In the genomic region with DNA sequence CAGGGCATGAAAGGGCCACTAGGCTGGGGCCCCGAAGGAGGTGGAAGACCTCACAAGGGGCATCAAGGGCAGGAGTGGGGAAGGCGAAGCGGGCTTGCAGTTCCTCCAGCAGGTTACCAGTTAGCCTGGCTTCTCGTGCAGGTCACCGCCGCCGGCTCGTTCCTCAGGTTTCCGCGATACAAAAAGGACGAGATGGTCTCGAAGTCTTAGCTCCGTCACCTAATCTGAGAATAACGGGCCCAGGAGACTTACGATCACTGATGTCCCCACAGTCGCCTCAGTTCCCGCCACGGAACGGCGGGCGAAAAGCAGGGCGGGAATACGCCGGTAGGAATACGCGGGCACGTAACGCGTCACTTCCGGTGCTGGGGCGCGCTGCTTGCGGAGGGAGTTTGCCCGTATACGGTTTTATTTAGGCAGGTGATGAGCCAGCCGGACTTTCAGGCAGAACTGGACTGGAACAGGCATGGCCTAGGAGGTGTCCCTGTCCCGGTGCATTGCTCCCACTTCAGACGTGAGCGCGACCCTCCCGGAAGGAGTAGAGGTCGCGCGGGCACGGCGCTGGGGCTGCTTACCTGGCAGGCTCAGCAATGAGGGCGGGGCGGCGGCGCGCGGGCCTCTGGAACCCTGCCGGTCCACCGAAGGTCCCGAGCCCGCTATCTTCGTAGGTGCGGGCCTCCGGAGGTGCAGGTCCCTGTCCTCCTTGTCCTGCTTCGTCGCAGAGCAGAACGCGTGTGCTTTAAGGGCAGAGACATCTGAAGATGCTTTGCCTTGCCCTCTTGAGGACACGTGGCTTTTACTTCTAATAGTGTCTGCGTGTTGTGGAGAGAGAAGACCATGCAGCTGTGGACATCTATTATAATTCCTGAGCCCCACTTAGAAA, we compare ENCODE assay signal across 1 cellular context.
TF ChIP-seq lines count a peak whose summit lies in the region.

A gene with protein sequence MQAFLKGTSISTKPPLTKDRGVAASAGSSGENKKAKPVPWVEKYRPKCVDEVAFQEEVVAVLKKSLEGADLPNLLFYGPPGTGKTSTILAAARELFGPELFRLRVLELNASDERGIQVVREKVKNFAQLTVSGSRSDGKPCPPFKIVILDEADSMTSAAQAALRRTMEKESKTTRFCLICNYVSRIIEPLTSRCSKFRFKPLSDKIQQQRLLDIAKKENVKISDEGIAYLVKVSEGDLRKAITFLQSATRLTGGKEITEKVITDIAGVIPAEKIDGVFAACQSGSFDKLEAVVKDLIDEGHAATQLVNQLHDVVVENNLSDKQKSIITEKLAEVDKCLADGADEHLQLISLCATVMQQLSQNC (minus strand): TSS at position 310 of the 883 bp plus-strand sequence. CDS start 1,769 bp downstream, outside the sequence.

TF ChIP-seq in HepG2, 621 proteins besides CTCF, POLR2A, EP300 and RAD21 (continued from another document and continues in another):
- TF ChIP-seq MYNN (CRISPR knock-in tag; IDR thresholded peaks at IDR 0.05; ENCODE audit: low read depth) (no peak), ZEB1 (IDR thresholded peaks at IDR 0.05; ENCODE audit: insufficient replicate concordance, low read depth) (peak; percentile 60), NFE2L1 (CRISPR knock-in tag; IDR thresholded peaks at IDR 0.05; ENCODE audit: borderline replicate concordance) (no peak), FOXO1 (CRISPR knock-in tag; IDR thresholded peaks at IDR 0.05) (peak; percentile 67; the same call in 1 of the 2 replicates), SALL2 (CRISPR knock-in tag; IDR thresholded peaks at IDR 0.05) (peak; percentile 85), MXD4 (CRISPR knock-in tag; IDR thresholded peaks at IDR 0.05) (peak; percentile 48; the same call in 1 of the 2 replicates), GABPB1 (CRISPR knock-in tag; IDR thresholded peaks at IDR 0.05) (peak; percentile 100), TCF7 (IDR thresholded peaks at IDR 0.05; ENCODE audit: low read depth) (no peak), HOXA9 (CRISPR knock-in tag; IDR thresholded peaks at IDR 0.05; ENCODE audit: borderline replicate concordance) (no peak), ZNF543 (CRISPR knock-in tag; IDR thresholded peaks at IDR 0.05) (no peak), ZNF296 (CRISPR knock-in tag; conservative IDR thresholded peaks at IDR 0.05) (no peak), ZSCAN12 (CRISPR knock-in tag; IDR thresholded peaks at IDR 0.05) (no peak), ATF7-NPFF (CRISPR knock-in tag; IDR thresholded peaks at IDR 0.05; ENCODE audit: low read depth) (no peak; the same call in 1 of the 2 replicates), TSC22D2 (CRISPR knock-in tag; IDR thresholded peaks at IDR 0.05; ENCODE audit: borderline replicate concordance) (peak; percentile 70; the same call in 1 of the 2 replicates), ZSCAN9 (CRISPR knock-in tag; IDR thresholded peaks at IDR 0.05; ENCODE audit: borderline replicate concordance) (peak; percentile 70; the same call in 1 of the 2 replicates), HDAC6 (IDR thresholded peaks at IDR 0.05; ENCODE audit: low read depth, low read length) (no peak), SRSF1 (optimal IDR thresholded peaks at IDR 0.05; ENCODE audit: low read depth, low read length) (peak; percentile 82), ZNF510 (CRISPR knock-in tag; IDR thresholded peaks at IDR 0.05; ENCODE audit: low read depth) (no peak), ZFX (CRISPR knock-in tag; IDR thresholded peaks at IDR 0.05; ENCODE audit: low read depth) (peak; percentile 89), JDP2 (CRISPR knock-in tag; IDR thresholded peaks at IDR 0.05; ENCODE audit: borderline replicate concordance) (no peak), ZNF577 (CRISPR knock-in tag; IDR thresholded peaks at IDR 0.05; ENCODE audit: borderline replicate concordance, low read depth) (no peak)
- TF ChIP-seq, protein P1, sequence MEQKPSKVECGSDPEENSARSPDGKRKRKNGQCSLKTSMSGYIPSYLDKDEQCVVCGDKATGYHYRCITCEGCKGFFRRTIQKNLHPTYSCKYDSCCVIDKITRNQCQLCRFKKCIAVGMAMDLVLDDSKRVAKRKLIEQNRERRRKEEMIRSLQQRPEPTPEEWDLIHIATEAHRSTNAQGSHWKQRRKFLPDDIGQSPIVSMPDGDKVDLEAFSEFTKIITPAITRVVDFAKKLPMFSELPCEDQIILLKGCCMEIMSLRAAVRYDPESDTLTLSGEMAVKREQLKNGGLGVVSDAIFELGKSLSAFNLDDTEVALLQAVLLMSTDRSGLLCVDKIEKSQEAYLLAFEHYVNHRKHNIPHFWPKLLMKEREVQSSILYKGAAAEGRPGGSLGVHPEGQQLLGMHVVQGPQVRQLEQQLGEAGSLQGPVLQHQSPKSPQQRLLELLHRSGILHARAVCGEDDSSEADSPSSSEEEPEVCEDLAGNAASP (CRISPR knock-in tag; IDR thresholded peaks at IDR 0.05; ENCODE audit: borderline replicate concordance): peak; percentile 60; the same call in 1 of the 2 replicates
- TF ChIP-seq, protein P2, sequence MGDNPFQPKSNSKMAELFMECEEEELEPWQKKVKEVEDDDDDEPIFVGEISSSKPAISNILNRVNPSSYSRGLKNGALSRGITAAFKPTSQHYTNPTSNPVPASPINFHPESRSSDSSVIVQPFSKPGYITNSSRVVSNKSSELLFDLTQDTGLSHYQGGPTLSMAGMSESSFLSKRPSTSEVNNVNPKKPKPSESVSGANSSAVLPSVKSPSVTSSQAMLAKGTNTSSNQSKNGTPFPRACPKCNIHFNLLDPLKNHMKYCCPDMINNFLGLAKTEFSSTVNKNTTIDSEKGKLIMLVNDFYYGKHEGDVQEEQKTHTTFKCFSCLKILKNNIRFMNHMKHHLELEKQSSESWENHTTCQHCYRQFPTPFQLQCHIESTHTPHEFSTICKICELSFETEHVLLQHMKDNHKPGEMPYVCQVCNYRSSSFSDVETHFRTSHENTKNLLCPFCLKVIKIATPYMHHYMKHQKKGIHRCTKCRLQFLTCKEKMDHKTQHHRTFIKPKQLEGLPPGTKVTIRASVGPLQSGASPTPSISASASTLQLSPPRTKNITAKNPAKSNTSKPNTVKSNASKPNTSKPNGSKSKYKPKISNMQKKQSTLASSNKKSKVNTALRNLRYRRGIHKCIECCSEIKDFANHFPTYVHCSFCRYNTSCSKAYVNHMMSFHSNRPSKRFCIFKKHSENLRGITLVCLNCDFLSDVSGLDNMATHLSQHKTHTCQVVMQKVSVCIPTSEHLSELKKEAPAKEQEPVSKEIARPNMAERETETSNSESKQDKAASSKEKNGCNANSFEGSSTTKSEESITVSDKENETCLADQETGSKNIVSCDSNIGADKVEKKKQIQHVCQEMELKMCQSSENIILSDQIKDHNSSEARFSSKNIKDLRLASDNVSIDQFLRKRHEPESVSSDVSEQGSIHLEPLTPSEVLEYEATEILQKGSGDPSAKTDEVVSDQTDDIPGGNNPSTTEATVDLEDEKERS (CRISPR knock-in tag; IDR thresholded peaks at IDR 0.05): peak; percentile 70; the same call in 1 of the 2 replicates
- TF ChIP-seq, protein P3, sequence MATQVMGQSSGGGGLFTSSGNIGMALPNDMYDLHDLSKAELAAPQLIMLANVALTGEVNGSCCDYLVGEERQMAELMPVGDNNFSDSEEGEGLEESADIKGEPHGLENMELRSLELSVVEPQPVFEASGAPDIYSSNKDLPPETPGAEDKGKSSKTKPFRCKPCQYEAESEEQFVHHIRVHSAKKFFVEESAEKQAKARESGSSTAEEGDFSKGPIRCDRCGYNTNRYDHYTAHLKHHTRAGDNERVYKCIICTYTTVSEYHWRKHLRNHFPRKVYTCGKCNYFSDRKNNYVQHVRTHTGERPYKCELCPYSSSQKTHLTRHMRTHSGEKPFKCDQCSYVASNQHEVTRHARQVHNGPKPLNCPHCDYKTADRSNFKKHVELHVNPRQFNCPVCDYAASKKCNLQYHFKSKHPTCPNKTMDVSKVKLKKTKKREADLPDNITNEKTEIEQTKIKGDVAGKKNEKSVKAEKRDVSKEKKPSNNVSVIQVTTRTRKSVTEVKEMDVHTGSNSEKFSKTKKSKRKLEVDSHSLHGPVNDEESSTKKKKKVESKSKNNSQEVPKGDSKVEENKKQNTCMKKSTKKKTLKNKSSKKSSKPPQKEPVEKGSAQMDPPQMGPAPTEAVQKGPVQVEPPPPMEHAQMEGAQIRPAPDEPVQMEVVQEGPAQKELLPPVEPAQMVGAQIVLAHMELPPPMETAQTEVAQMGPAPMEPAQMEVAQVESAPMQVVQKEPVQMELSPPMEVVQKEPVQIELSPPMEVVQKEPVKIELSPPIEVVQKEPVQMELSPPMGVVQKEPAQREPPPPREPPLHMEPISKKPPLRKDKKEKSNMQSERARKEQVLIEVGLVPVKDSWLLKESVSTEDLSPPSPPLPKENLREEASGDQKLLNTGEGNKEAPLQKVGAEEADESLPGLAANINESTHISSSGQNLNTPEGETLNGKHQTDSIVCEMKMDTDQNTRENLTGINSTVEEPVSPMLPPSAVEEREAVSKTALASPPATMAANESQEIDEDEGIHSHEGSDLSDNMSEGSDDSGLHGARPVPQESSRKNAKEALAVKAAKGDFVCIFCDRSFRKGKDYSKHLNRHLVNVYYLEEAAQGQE (IDR thresholded peaks at IDR 0.05; ENCODE audit: borderline replicate concordance in 1 of 2, low read depth in 1 of 2, low read length in 2 of 2): peak in 1 of 2 experiments; percentile 31; a peak in 1 of 4 replicates
- TF ChIP-seq, protein P4, sequence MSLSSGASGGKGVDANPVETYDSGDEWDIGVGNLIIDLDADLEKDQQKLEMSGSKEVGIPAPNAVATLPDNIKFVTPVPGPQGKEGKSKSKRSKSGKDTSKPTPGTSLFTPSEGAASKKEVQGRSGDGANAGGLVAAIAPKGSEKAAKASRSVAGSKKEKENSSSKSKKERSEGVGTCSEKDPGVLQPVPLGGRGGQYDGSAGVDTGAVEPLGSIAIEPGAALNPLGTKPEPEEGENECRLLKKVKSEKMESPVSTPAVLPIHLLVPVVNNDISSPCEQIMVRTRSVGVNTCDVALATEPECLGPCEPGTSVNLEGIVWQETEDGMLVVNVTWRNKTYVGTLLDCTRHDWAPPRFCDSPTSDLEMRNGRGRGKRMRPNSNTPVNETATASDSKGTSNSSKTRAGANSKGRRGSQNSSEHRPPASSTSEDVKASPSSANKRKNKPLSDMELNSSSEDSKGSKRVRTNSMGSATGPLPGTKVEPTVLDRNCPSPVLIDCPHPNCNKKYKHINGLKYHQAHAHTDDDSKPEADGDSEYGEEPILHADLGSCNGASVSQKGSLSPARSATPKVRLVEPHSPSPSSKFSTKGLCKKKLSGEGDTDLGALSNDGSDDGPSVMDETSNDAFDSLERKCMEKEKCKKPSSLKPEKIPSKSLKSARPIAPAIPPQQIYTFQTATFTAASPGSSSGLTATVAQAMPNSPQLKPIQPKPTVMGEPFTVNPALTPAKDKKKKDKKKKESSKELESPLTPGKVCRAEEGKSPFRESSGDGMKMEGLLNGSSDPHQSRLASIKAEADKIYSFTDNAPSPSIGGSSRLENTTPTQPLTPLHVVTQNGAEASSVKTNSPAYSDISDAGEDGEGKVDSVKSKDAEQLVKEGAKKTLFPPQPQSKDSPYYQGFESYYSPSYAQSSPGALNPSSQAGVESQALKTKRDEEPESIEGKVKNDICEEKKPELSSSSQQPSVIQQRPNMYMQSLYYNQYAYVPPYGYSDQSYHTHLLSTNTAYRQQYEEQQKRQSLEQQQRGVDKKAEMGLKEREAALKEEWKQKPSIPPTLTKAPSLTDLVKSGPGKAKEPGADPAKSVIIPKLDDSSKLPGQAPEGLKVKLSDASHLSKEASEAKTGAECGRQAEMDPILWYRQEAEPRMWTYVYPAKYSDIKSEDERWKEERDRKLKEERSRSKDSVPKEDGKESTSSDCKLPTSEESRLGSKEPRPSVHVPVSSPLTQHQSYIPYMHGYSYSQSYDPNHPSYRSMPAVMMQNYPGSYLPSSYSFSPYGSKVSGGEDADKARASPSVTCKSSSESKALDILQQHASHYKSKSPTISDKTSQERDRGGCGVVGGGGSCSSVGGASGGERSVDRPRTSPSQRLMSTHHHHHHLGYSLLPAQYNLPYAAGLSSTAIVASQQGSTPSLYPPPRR (CRISPR knock-in tag; IDR thresholded peaks at IDR 0.05; ENCODE audit: borderline replicate concordance): no peak
- TF ChIP-seq, protein P5, sequence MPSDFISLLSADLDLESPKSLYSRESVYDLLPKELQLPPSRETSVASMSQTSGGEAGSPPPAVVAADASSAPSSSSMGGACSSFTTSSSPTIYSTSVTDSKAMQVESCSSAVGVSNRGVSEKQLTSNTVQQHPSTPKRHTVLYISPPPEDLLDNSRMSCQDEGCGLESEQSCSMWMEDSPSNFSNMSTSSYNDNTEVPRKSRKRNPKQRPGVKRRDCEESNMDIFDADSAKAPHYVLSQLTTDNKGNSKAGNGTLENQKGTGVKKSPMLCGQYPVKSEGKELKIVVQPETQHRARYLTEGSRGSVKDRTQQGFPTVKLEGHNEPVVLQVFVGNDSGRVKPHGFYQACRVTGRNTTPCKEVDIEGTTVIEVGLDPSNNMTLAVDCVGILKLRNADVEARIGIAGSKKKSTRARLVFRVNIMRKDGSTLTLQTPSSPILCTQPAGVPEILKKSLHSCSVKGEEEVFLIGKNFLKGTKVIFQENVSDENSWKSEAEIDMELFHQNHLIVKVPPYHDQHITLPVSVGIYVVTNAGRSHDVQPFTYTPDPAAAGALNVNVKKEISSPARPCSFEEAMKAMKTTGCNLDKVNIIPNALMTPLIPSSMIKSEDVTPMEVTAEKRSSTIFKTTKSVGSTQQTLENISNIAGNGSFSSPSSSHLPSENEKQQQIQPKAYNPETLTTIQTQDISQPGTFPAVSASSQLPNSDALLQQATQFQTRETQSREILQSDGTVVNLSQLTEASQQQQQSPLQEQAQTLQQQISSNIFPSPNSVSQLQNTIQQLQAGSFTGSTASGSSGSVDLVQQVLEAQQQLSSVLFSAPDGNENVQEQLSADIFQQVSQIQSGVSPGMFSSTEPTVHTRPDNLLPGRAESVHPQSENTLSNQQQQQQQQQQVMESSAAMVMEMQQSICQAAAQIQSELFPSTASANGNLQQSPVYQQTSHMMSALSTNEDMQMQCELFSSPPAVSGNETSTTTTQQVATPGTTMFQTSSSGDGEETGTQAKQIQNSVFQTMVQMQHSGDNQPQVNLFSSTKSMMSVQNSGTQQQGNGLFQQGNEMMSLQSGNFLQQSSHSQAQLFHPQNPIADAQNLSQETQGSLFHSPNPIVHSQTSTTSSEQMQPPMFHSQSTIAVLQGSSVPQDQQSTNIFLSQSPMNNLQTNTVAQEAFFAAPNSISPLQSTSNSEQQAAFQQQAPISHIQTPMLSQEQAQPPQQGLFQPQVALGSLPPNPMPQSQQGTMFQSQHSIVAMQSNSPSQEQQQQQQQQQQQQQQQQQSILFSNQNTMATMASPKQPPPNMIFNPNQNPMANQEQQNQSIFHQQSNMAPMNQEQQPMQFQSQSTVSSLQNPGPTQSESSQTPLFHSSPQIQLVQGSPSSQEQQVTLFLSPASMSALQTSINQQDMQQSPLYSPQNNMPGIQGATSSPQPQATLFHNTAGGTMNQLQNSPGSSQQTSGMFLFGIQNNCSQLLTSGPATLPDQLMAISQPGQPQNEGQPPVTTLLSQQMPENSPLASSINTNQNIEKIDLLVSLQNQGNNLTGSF (CRISPR knock-in tag; IDR thresholded peaks at IDR 0.05): no peak
- TF ChIP-seq, protein P6, sequence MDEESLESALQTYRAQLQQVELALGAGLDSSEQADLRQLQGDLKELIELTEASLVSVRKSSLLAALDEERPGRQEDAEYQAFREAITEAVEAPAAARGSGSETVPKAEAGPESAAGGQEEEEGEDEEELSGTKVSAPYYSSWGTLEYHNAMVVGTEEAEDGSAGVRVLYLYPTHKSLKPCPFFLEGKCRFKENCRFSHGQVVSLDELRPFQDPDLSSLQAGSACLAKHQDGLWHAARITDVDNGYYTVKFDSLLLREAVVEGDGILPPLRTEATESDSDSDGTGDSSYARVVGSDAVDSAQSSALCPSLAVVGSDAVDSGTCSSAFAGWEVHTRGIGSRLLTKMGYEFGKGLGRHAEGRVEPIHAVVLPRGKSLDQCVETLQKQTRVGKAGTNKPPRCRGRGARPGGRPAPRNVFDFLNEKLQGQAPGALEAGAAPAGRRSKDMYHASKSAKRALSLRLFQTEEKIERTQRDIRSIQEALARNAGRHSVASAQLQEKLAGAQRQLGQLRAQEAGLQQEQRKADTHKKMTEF (CRISPR knock-in tag; IDR thresholded peaks at IDR 0.05): peak; percentile 87
